8 cellular contexts compared by ENCODE assay signal in the genomic region with DNA sequence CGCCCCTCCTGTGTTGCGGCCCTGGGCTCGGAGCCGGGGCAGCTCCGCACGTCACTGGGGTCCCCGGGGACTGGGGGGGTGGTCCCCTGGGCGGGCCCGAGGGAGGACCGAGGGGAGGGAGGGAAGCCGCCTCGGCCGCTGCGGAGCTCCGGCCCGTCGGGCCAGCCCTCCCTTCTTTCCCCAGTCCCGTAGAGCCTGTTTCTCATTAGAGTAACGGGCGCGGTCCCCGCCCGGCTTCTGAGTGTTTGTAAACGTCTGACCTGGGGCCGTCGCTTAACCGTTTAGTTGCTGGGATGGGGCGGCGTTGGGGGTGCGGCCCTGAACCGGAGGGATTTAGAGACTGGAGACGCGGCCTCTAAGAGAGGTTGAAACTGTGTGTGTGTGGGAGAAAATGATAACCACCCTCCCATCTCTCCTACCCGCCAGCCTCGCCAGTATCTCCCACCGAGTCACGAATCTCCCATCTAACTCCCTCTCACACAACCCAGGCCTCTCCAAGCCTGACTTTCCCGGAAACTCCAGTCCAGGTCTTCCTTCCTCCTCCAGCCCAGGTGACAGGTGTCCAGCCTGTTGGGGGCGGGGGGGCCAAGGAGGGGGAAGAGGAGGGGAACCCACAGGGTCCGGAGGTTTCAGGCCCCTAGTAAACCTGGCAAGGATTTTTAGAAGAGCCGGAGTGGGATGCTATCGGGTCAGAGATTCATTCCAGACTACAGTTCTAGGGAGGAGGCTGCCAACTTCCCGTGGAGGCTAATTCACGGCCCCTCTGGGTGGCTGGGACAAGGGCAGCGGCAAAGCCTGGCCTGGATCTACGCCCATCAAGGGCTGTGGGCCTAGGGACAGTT. TPM values are rescaled to one million over a fixed set of nuclear protein-coding genes. Genes with fewer than 3 reads are reported as not detected.
A peak's percentile ranks its signal among the peaks of the same experiment; 100 is the strongest.
DNase-seq lines count a peak whose midpoint lies in the region; ATAC-seq, FAIRE-seq and TF ChIP-seq lines count a peak whose summit lies in the region.

No MANE protein-coding gene starts in this region.

- in situ Hi-C loops in HepG2 (cut with HindIII; ENCODE audit: extremely low pct_ligation_motif_present, low pct_unique_long_range_greater_than_20kb): loop anchor here (5.0 kb wide), 1 partner anchor 65 kb away; no protein-coding TSS in a partner anchor

- H3K9ac ChIP-seq in HCT116 (ENCODE audit: low read length): peak overlapping the region; percentile 69
- H3K9ac ChIP-seq in HepG2 (ENCODE audit: insufficient read depth, low read depth, low read length): peak overlapping the region; percentile 35; the same call in 1 of the 2 replicates

- WGBS in HepG2 (ENCODE audit: low lambda C conversion rate): 1% methylated on average over 46 of the region's 46 CpGs

- no peaks in the 10 kb centered on the region for H3K9me2 ChIP-seq in HCT116 (ENCODE audit: insufficient read depth)

- POLR2A ChIA-PET in HCT116 (lab: Charles Lee): interaction anchor here (0.8 to 2.2 kb wide), 6 partner anchors 15 to 1272 kb away, joined by 3 to 33 read pairs (median 4); a partner anchor contains a TSS
- POLR2A ChIA-PET in HepG2 (lab: Yijun Ruan, JAX): interaction anchor here (0.8 to 2.3 kb wide), 11 partner anchors 12 to 226 kb away, joined by 3 to 90 read pairs (median 6); a partner anchor contains a TSS

- H3K27ac Mint-ChIP-seq in activated naive CD4-positive, alpha-beta T cell treated with anti-CD3 and anti-CD28 coated beads for 36 hours: no peak overlapping the region
- H3K27ac Mint-ChIP-seq in stimulated activated effector memory CD8-positive, alpha-beta T cell treated with anti-CD3 and anti-CD28 coated beads, Interleukin-12 subunit alpha, Interleukin-12 subunit beta, amount 100 ng/mL, for 72 hours: no peak overlapping the region

- H3K79me2 ChIP-seq in HCT116 (ENCODE audit: insufficient read depth, low read length) (no peaks in the 10 kb centered on the region), HepG2 (ENCODE audit: insufficient read depth, low read length) (no peaks in the 10 kb centered on the region)

- TF ChIP-seq CTCF in HCT116 (IDR thresholded peaks at IDR 0.05 in 2 of 3, conservative IDR thresholded peaks at IDR 0.05 in 1 of 3; ENCODE audit: borderline replicate concordance in 1 of 3, insufficient read depth in 1 of 3, low read depth in 2 of 3, low read length in 2 of 3) (no peak), HepG2 (CRISPR knock-in tag; IDR thresholded peaks at IDR 0.05) (no peak; the same call in 1 of the 2 replicates)

- H3K27ac ChIP-seq in HCT116 (ENCODE audit: low read depth, low read length) (peak overlapping the region; percentile 89), HepG2 (ENCODE audit: extremely low read length, insufficient read depth, low read length) (no peak overlapping the region)

- FAIRE-seq in HepG2 (lab: Jason Lieb, UNC): no peak

- H4K20me1 ChIP-seq in HCT116 (ENCODE audit: insufficient read depth) (no peaks in the 10 kb centered on the region), HepG2 (ENCODE audit: insufficient read depth, low read length) (no peaks in the 10 kb centered on the region)

- peak; percentile 77 for ATAC-seq in HCT116
- peak; percentile 77 for ATAC-seq in SK-N-SH treated with all-trans-retinoic acid at 6 μM for 48 hours
- peak; percentile 83 for ATAC-seq in HepG2
- ATAC-seq in stimulated activated effector memory CD8-positive, alpha-beta T cell treated with anti-CD3 and anti-CD28 coated beads, Interleukin-12 subunit alpha, Interleukin-12 subunit beta, amount 100 ng/mL, for 72 hours: peak; percentile 46

- BruUV-seq in HCT116 (replicated peaks; lab: Mats Ljungman, UMichigan) (no TSS peak), HepG2 (replicated peaks; lab: Mats Ljungman, UMichigan) (no TSS peak)

- peak overlapping the region; percentile 71 for H3K4me3 Mint-ChIP-seq in activated naive CD4-positive, alpha-beta T cell treated with anti-CD3 and anti-CD28 coated beads for 36 hours
- peak overlapping the region; percentile 67 for H3K4me3 Mint-ChIP-seq in stimulated activated effector memory CD8-positive, alpha-beta T cell treated with anti-CD3 and anti-CD28 coated beads, Interleukin-12 subunit alpha, Interleukin-12 subunit beta, amount 100 ng/mL, for 72 hours

- H3K36me3 ChIP-seq in HCT116 (ENCODE audit: control insufficient read depth in 1 of 2, insufficient read depth in 2 of 2, low read length in 2 of 2) (no peaks in the 10 kb centered on the region), HepG2 (replicated peaks in 1 of 2; ENCODE audit: control insufficient read depth in 1 of 2, insufficient read depth in 2 of 2, low read length in 2 of 2) (no peaks in the 10 kb centered on the region)

- TF ChIP-seq POLR2A in HCT116 (IDR thresholded peaks at IDR 0.05; ENCODE audit: borderline replicate concordance, extremely low read depth, insufficient read depth, insufficient read length) (no peak), HepG2 (IDR thresholded peaks at IDR 0.05; ENCODE audit: insufficient read depth in 1 of 2, low read depth in 2 of 2, low read length in 2 of 2) (no peak)

- H3K27me3 Mint-ChIP-seq in activated naive CD4-positive, alpha-beta T cell treated with anti-CD3 and anti-CD28 coated beads for 36 hours (ENCODE audit: low read depth): peaks cover 41% of the 10 kb centered on the region

- TF ChIP-seq RAD21 in HCT116 (IDR thresholded peaks at IDR 0.05; ENCODE audit: low read depth): no peak
- no peak for TF ChIP-seq RAD21 in HepG2 (CRISPR knock-in tag; IDR thresholded peaks at IDR 0.05)

- H3K4me2 ChIP-seq in HCT116 (ENCODE audit: low read length) (peak overlapping the region; percentile 97), HepG2 (ENCODE audit: low read depth, low read length) (peak overlapping the region; percentile 99)

- intact Hi-C loops in activated naive CD4-positive, alpha-beta T cell treated with anti-CD3 and anti-CD28 coated beads for 36 hours (cut with micrococcal nuclease): loop anchor here (2.0 to 5.0 kb wide), 2 partner anchors 26 to 305 kb away; no protein-coding TSS in a partner anchor
- intact Hi-C loops in HCT116 (cut with micrococcal nuclease) (loop anchor here (1.0 kb wide), 2 partner anchors 25 to 34 kb away; no protein-coding TSS in a partner anchor), HepG2 (cut with micrococcal nuclease; ENCODE audit: unreplicated experiment) (loop anchor here (5.0 kb wide), 1 partner anchor 195 kb away; no protein-coding TSS in a partner anchor)

- no peaks in the 10 kb centered on the region for H3K9me3 ChIP-seq in HCT116 (ENCODE audit: control insufficient read depth in 1 of 2, insufficient read depth in 1 of 2, low read depth in 1 of 2, low read length in 2 of 2)
- no peaks in the 10 kb centered on the region for H3K9me3 ChIP-seq in HepG2 (ENCODE audit: low read length)

- H3K4me1 ChIP-seq in HCT116 (ENCODE audit: control insufficient read depth in 1 of 2, insufficient read depth in 2 of 2, low read length in 2 of 2) (peaks cover 15 to 33% of the 10 kb centered on the region in 2 experiments), HepG2 (ENCODE audit: insufficient read depth, low read length) (peaks cover 26% of the 10 kb centered on the region)

- H3K27me3 ChIP-seq in HCT116 (ENCODE audit: insufficient read depth, low read length) (no peaks in the 10 kb centered on the region), HepG2 (ENCODE audit: control insufficient read depth in 1 of 2, insufficient read depth in 2 of 2, low read length in 2 of 2) (peaks cover 20 to 54% of the 10 kb centered on the region in 2 experiments)

- H2AFZ ChIP-seq in HCT116 (ENCODE audit: low read depth, low read length, poor library complexity, severe bottlenecking) (peak overlapping the region; percentile 87), HepG2 (ENCODE audit: low read length) (peak overlapping the region; percentile 64)

- H3K4me1 Mint-ChIP-seq in activated naive CD4-positive, alpha-beta T cell treated with anti-CD3 and anti-CD28 coated beads for 36 hours (ENCODE audit: low read depth): peaks cover 29% of the 10 kb centered on the region
- H3K4me1 Mint-ChIP-seq in stimulated activated effector memory CD8-positive, alpha-beta T cell treated with anti-CD3 and anti-CD28 coated beads, Interleukin-12 subunit alpha, Interleukin-12 subunit beta, amount 100 ng/mL, for 72 hours: peaks cover 29% of the 10 kb centered on the region

- TF ChIP-seq EP300 in HepG2 (IDR thresholded peaks at IDR 0.05; ENCODE audit: low read depth in 2 of 2, low read length in 2 of 2) (peak in 1 of 2 experiments; percentile 29; a peak in 1 of 4 replicates), HepG2 (CRISPR knock-in tag; IDR thresholded peaks at IDR 0.05; ENCODE audit: borderline replicate concordance) (no peak)

- RAD21 ChIA-PET in HCT116 (lab: Charles Lee; ENCODE audit: low non-redundant PET in 1 of 2, low total read pairs in 2 of 2, uncharacterized antibody in 2 of 2, unreplicated experiment in 2 of 2): interaction anchor here (0.9 to 2.2 kb wide), 4 partner anchors 33 to 65 kb away, joined by 3 to 18 read pairs (median 6); no protein-coding TSS in a partner anchor

- CTCF ChIA-PET in activated naive CD4-positive, alpha-beta T cell treated with anti-CD3 and anti-CD28 coated beads for 36 hours (lab: Charles Lee): interaction anchor here (1.0 to 2.3 kb wide), 13 partner anchors 9 to 75 kb away, joined by 3 to 52 read pairs (median 6); a partner anchor contains a TSS
- CTCF ChIA-PET in HCT116 (lab: Charles Lee) (interaction anchor here (0.7 to 2.3 kb wide), 11 partner anchors 10 to 125 kb away, joined by 3 to 84 read pairs (median 7); a partner anchor contains a TSS), HepG2 (lab: Yijun Ruan, JAX; ENCODE audit: low intra/inter-chr PET ratio, low total read pairs) (interaction anchor here (1.9 to 7.9 kb wide), 5 partner anchors 33 to 76 kb away, joined by 4 to 295 read pairs (median 30); a partner anchor contains a TSS)

- H3K4me3 ChIP-seq in HCT116 (replicated peaks in 1 of 2; ENCODE audit: low read depth in 1 of 2, low read length in 2 of 2) (peak overlapping the region; percentile 55 to 64), HepG2 (replicated peaks in 1 of 3; ENCODE audit: insufficient read depth in 1 of 3, low read depth in 2 of 3, low read length in 3 of 3) (peak overlapping the region; percentile 71 to 80 (median 74))

- H3K36me3 Mint-ChIP-seq in activated naive CD4-positive, alpha-beta T cell treated with anti-CD3 and anti-CD28 coated beads for 36 hours (ENCODE audit: low read depth): no peaks in the 10 kb centered on the region
- H3K36me3 Mint-ChIP-seq in stimulated activated effector memory CD8-positive, alpha-beta T cell treated with anti-CD3 and anti-CD28 coated beads, Interleukin-12 subunit alpha, Interleukin-12 subunit beta, amount 100 ng/mL, for 72 hours: no peaks in the 10 kb centered on the region

- peak; percentile 31 for DNase-seq in activated naive CD4-positive, alpha-beta T cell treated with anti-CD3 and anti-CD28 coated beads for 36 hours
- no peak for DNase-seq in activated naive CD4-positive, alpha-beta T cell treated with anti-CD3 and anti-CD28 coated beads, Interleukin-2, amount 50 U/mL, for 16 hours
- DNase-seq in HCT116 (ENCODE audit: low read depth, low spot score) (peak; percentile 97), NAMALWA (ENCODE audit: low spot score) (peak; percentile 96), ecto neural progenitor cell (ENCODE audit: low spot score) (peak; percentile 93), HepG2 (ENCODE audit: low spot score) (peak; percentile 92)
- peak in 1 of 2 donors; percentile 63 for DNase-seq in stimulated activated effector memory CD8-positive, alpha-beta T cell treated with anti-CD3 and anti-CD28 coated beads, Interleukin-12 subunit alpha, Interleukin-12 subunit beta, amount 100 ng/mL, for 72 hours (ENCODE audit: low spot score in 2 of 2)

- no peaks in the 10 kb centered on the region for H3K9me3 Mint-ChIP-seq in activated naive CD4-positive, alpha-beta T cell treated with anti-CD3 and anti-CD28 coated beads for 36 hours
- no peaks in the 10 kb centered on the region for H3K9me3 Mint-ChIP-seq in stimulated activated effector memory CD8-positive, alpha-beta T cell treated with anti-CD3 and anti-CD28 coated beads, Interleukin-12 subunit alpha, Interleukin-12 subunit beta, amount 100 ng/mL, for 72 hours

RNA-seq across cellular contexts. Expression of a gene that starts 1.1 kb away (rescaled TPM):
- total RNA-seq in activated naive CD4-positive, alpha-beta T cell treated with anti-CD3 and anti-CD28 coated beads for 36 hours: under 1 TPM in 1 of 2 experiments, not detected in 1; 0.15 TPM
- total RNA-seq in HCT116 (2021; ENCODE audit: unreplicated experiment): 7.6 TPM
- 6.2 and 6.4 TPM in 2 replicates for polyA plus RNA-seq in HCT116 (2012)
- 0.04 TPM in 1 of 2 replicates, not detected in the other for total RNA-seq in HepG2 (2016; rRNA removed; fragmentation: Illumina TruSeq; extraction: Trizol)
- total RNA-seq in HepG2 (2016; cell fraction: cytosol; rRNA removed; fragmentation: Illumina TruSeq; extraction: Trizol; ENCODE audit: low read depth): not detected in 2 replicates
- 0.11 TPM in 1 of 2 replicates, not detected in the other for total RNA-seq in HepG2 (2016; cell fraction: insoluble cytoplasmic fraction; rRNA removed; fragmentation: Illumina TruSeq; extraction: Trizol)
- not detected in 2 replicates for total RNA-seq in HepG2 (2016; cell fraction: membrane; rRNA removed; fragmentation: Illumina TruSeq; extraction: Trizol)
- total RNA-seq in HepG2 (2016; cell fraction: nucleus; rRNA removed; fragmentation: Illumina TruSeq; extraction: Trizol): 0.34 TPM in 1 of 2 replicates, not detected in the other
- polyA plus RNA-seq in HepG2 (2011; rRNA removed): 0.15 and 0.24 TPM in 2 replicates
- polyA plus RNA-seq in HepG2 (2011; cell fraction: cytosol; rRNA removed): 0.03 and 0.05 TPM in 2 replicates
- polyA plus RNA-seq in HepG2 (2011; cell fraction: nucleus; rRNA removed): 1.6 and 2.4 TPM in 2 replicates
- polyA plus RNA-seq in HepG2 (2012): 0.17 and 0.40 TPM in 2 replicates
- polyA plus RNA-seq in HepG2 (2016; cell fraction: cytosol; fragmentation: Illumina TruSeq; extraction: Trizol; ENCODE audit: low read depth): not detected in 2 replicates
- polyA plus RNA-seq in HepG2 (2016; cell fraction: insoluble cytoplasmic fraction; fragmentation: Illumina TruSeq; extraction: Trizol; ENCODE audit: low read depth): not detected in 2 replicates
- not detected in 2 replicates for polyA plus RNA-seq in HepG2 (2016; cell fraction: membrane; fragmentation: Illumina TruSeq; extraction: Trizol; ENCODE audit: low read depth)
- polyA plus RNA-seq in HepG2 (2016; cell fraction: nucleus; fragmentation: Illumina TruSeq; extraction: Trizol; ENCODE audit: insufficient read depth, low read depth): 0.47 TPM in 1 of 2 replicates, not detected in the other
- polyA minus RNA-seq in HepG2 (2011; rRNA and poly(A)+ RNA removed; ENCODE audit: low replicate concordance): 0.32 TPM in 1 of 2 replicates, not detected in the other
- not detected in 2 replicates for polyA minus RNA-seq in HepG2 (2011; cell fraction: cytosol; rRNA and poly(A)+ RNA removed)
- polyA minus RNA-seq in HepG2 (2011; cell fraction: nucleus; rRNA and poly(A)+ RNA removed): 0.37 and 0.39 TPM in 2 replicates

RNA-seq across cellular contexts. Expression of a gene that starts 27.1 kb away (rescaled TPM):
- total RNA-seq in activated naive CD4-positive, alpha-beta T cell treated with anti-CD3 and anti-CD28 coated beads for 36 hours: 1 to 10 TPM; 5.9 to 7.6 TPM
- total RNA-seq in HCT116 (2021; ENCODE audit: unreplicated experiment): not detected
- not detected in 2 replicates for polyA plus RNA-seq in HCT116 (2012)
- total RNA-seq in HepG2 (2016; rRNA removed; fragmentation: Illumina TruSeq; extraction: Trizol): not detected in 2 replicates
- not detected in 2 replicates for total RNA-seq in HepG2 (2016; cell fraction: cytosol; rRNA removed; fragmentation: Illumina TruSeq; extraction: Trizol; ENCODE audit: low read depth)
- not detected in 2 replicates for total RNA-seq in HepG2 (2016; cell fraction: insoluble cytoplasmic fraction; rRNA removed; fragmentation: Illumina TruSeq; extraction: Trizol)
- not detected in 2 replicates for total RNA-seq in HepG2 (2016; cell fraction: membrane; rRNA removed; fragmentation: Illumina TruSeq; extraction: Trizol)
- total RNA-seq in HepG2 (2016; cell fraction: nucleus; rRNA removed; fragmentation: Illumina TruSeq; extraction: Trizol): not detected in 2 replicates
- not detected in 2 replicates for polyA plus RNA-seq in HepG2 (2011; rRNA removed)
- polyA plus RNA-seq in HepG2 (2011; cell fraction: cytosol; rRNA removed): not detected in 2 replicates
- not detected in 2 replicates for polyA plus RNA-seq in HepG2 (2011; cell fraction: nucleus; rRNA removed)
- polyA plus RNA-seq in HepG2 (2012): not detected in 2 replicates
- not detected in 2 replicates for polyA plus RNA-seq in HepG2 (2016; cell fraction: cytosol; fragmentation: Illumina TruSeq; extraction: Trizol; ENCODE audit: low read depth)
- polyA plus RNA-seq in HepG2 (2016; cell fraction: insoluble cytoplasmic fraction; fragmentation: Illumina TruSeq; extraction: Trizol; ENCODE audit: low read depth): not detected in 2 replicates
- not detected in 2 replicates for polyA plus RNA-seq in HepG2 (2016; cell fraction: membrane; fragmentation: Illumina TruSeq; extraction: Trizol; ENCODE audit: low read depth)
- not detected in 2 replicates for polyA plus RNA-seq in HepG2 (2016; cell fraction: nucleus; fragmentation: Illumina TruSeq; extraction: Trizol; ENCODE audit: insufficient read depth, low read depth)
- polyA minus RNA-seq in HepG2 (2011; rRNA and poly(A)+ RNA removed; ENCODE audit: low replicate concordance): not detected in 2 replicates
- not detected in 2 replicates for polyA minus RNA-seq in HepG2 (2011; cell fraction: cytosol; rRNA and poly(A)+ RNA removed)
- polyA minus RNA-seq in HepG2 (2011; cell fraction: nucleus; rRNA and poly(A)+ RNA removed): not detected in 2 replicates

RNA-seq across cellular contexts. Expression of a gene that starts 31.9 kb away (rescaled TPM):
- total RNA-seq in activated naive CD4-positive, alpha-beta T cell treated with anti-CD3 and anti-CD28 coated beads for 36 hours: under 1 TPM in 1 of 2 experiments, not detected in 1; 0.02 TPM
- total RNA-seq in HCT116 (2021; ENCODE audit: unreplicated experiment) (0.27 TPM), HepG2 (2016; rRNA removed; fragmentation: Illumina TruSeq; extraction: Trizol) (1.1 and 1.3 TPM in 2 replicates)
- 0.05 and 0.13 TPM in 2 replicates for polyA plus RNA-seq in HCT116 (2012)
- 0.09 and 0.10 TPM in 2 replicates for total RNA-seq in HepG2 (2016; cell fraction: cytosol; rRNA removed; fragmentation: Illumina TruSeq; extraction: Trizol; ENCODE audit: low read depth)
- 0.91 and 1.1 TPM in 2 replicates for total RNA-seq in HepG2 (2016; cell fraction: insoluble cytoplasmic fraction; rRNA removed; fragmentation: Illumina TruSeq; extraction: Trizol)
- 0.24 and 0.34 TPM in 2 replicates for total RNA-seq in HepG2 (2016; cell fraction: membrane; rRNA removed; fragmentation: Illumina TruSeq; extraction: Trizol)
- total RNA-seq in HepG2 (2016; cell fraction: nucleus; rRNA removed; fragmentation: Illumina TruSeq; extraction: Trizol): 1.0 and 1.4 TPM in 2 replicates
- polyA plus RNA-seq in HepG2 (2011; rRNA removed): 0.63 and 0.95 TPM in 2 replicates
- polyA plus RNA-seq in HepG2 (2011; cell fraction: cytosol; rRNA removed): 0.39 and 0.44 TPM in 2 replicates
- 2.0 and 2.1 TPM in 2 replicates for polyA plus RNA-seq in HepG2 (2011; cell fraction: nucleus; rRNA removed)
- 1.8 and 5.9 TPM in 2 replicates for polyA plus RNA-seq in HepG2 (2012)
- 0.07 and 0.08 TPM in 2 replicates for polyA plus RNA-seq in HepG2 (2016; cell fraction: cytosol; fragmentation: Illumina TruSeq; extraction: Trizol; ENCODE audit: low read depth)
- polyA plus RNA-seq in HepG2 (2016; cell fraction: insoluble cytoplasmic fraction; fragmentation: Illumina TruSeq; extraction: Trizol; ENCODE audit: low read depth): 0.72 and 0.83 TPM in 2 replicates
- polyA plus RNA-seq in HepG2 (2016; cell fraction: membrane; fragmentation: Illumina TruSeq; extraction: Trizol; ENCODE audit: low read depth): 0.13 and 0.14 TPM in 2 replicates
- polyA plus RNA-seq in HepG2 (2016; cell fraction: nucleus; fragmentation: Illumina TruSeq; extraction: Trizol; ENCODE audit: insufficient read depth, low read depth): 1.2 and 1.5 TPM in 2 replicates
- polyA minus RNA-seq in HepG2 (2011; rRNA and poly(A)+ RNA removed; ENCODE audit: low replicate concordance): 2.4 TPM in 1 of 2 replicates, not detected in the other
- polyA minus RNA-seq in HepG2 (2011; cell fraction: cytosol; rRNA and poly(A)+ RNA removed): 1.4 and 1.5 TPM in 2 replicates
- 1.7 and 1.9 TPM in 2 replicates for polyA minus RNA-seq in HepG2 (2011; cell fraction: nucleus; rRNA and poly(A)+ RNA removed)

RNA-seq across cellular contexts. Expression of a gene that starts 32.0 kb away (rescaled TPM):
- 1 to 10 TPM; 1.6 to 2.4 TPM for total RNA-seq in activated naive CD4-positive, alpha-beta T cell treated with anti-CD3 and anti-CD28 coated beads for 36 hours
- total RNA-seq in HCT116 (2021; ENCODE audit: unreplicated experiment): 0.86 TPM
- polyA plus RNA-seq in HCT116 (2012): 0.10 TPM in 2 replicates
- not detected in 2 replicates for total RNA-seq in HepG2 (2016; rRNA removed; fragmentation: Illumina TruSeq; extraction: Trizol)
- total RNA-seq in HepG2 (2016; cell fraction: cytosol; rRNA removed; fragmentation: Illumina TruSeq; extraction: Trizol; ENCODE audit: low read depth): not detected in 2 replicates
- not detected in 2 replicates for total RNA-seq in HepG2 (2016; cell fraction: insoluble cytoplasmic fraction; rRNA removed; fragmentation: Illumina TruSeq; extraction: Trizol)
- total RNA-seq in HepG2 (2016; cell fraction: membrane; rRNA removed; fragmentation: Illumina TruSeq; extraction: Trizol): not detected in 2 replicates
- not detected in 2 replicates for total RNA-seq in HepG2 (2016; cell fraction: nucleus; rRNA removed; fragmentation: Illumina TruSeq; extraction: Trizol)
- 0.03 TPM in 1 of 2 replicates, not detected in the other for polyA plus RNA-seq in HepG2 (2011; rRNA removed)
- polyA plus RNA-seq in HepG2 (2011; cell fraction: cytosol; rRNA removed): not detected in 2 replicates
- 0.31 and 0.50 TPM in 2 replicates for polyA plus RNA-seq in HepG2 (2011; cell fraction: nucleus; rRNA removed)
- 0.20 TPM in 1 of 2 replicates, not detected in the other for polyA plus RNA-seq in HepG2 (2012)
- not detected in 2 replicates for polyA plus RNA-seq in HepG2 (2016; cell fraction: cytosol; fragmentation: Illumina TruSeq; extraction: Trizol; ENCODE audit: low read depth)
- polyA plus RNA-seq in HepG2 (2016; cell fraction: insoluble cytoplasmic fraction; fragmentation: Illumina TruSeq; extraction: Trizol; ENCODE audit: low read depth): not detected in 2 replicates
- not detected in 2 replicates for polyA plus RNA-seq in HepG2 (2016; cell fraction: membrane; fragmentation: Illumina TruSeq; extraction: Trizol; ENCODE audit: low read depth)
- polyA plus RNA-seq in HepG2 (2016; cell fraction: nucleus; fragmentation: Illumina TruSeq; extraction: Trizol; ENCODE audit: insufficient read depth, low read depth): 0.19 TPM in 1 of 2 replicates, not detected in the other
- polyA minus RNA-seq in HepG2 (2011; rRNA and poly(A)+ RNA removed; ENCODE audit: low replicate concordance): 0.22 TPM in 1 of 2 replicates, not detected in the other
- polyA minus RNA-seq in HepG2 (2011; cell fraction: cytosol; rRNA and poly(A)+ RNA removed): not detected in 2 replicates
- 0.99 TPM in 1 of 2 replicates, not detected in the other for polyA minus RNA-seq in HepG2 (2011; cell fraction: nucleus; rRNA and poly(A)+ RNA removed)

RNA-seq across cellular contexts. Expression of a gene that starts 55.6 kb away (rescaled TPM):
- 10 to 100 TPM; 10.6 to 11.4 TPM for total RNA-seq in activated naive CD4-positive, alpha-beta T cell treated with anti-CD3 and anti-CD28 coated beads for 36 hours
- total RNA-seq in HCT116 (2021; ENCODE audit: unreplicated experiment) (14.8 TPM), HepG2 (2016; rRNA removed; fragmentation: Illumina TruSeq; extraction: Trizol) (1.00 and 3.2 TPM in 2 replicates)
- 10.4 and 12.6 TPM in 2 replicates for polyA plus RNA-seq in HCT116 (2012)
- 0.40 and 0.53 TPM in 2 replicates for total RNA-seq in HepG2 (2016; cell fraction: cytosol; rRNA removed; fragmentation: Illumina TruSeq; extraction: Trizol; ENCODE audit: low read depth)
- total RNA-seq in HepG2 (2016; cell fraction: insoluble cytoplasmic fraction; rRNA removed; fragmentation: Illumina TruSeq; extraction: Trizol): 0.25 and 2.9 TPM in 2 replicates
- total RNA-seq in HepG2 (2016; cell fraction: membrane; rRNA removed; fragmentation: Illumina TruSeq; extraction: Trizol): 0.55 and 0.59 TPM in 2 replicates
- 4.9 and 6.3 TPM in 2 replicates for total RNA-seq in HepG2 (2016; cell fraction: nucleus; rRNA removed; fragmentation: Illumina TruSeq; extraction: Trizol)
- 8.2 and 12.4 TPM in 2 replicates for polyA plus RNA-seq in HepG2 (2011; rRNA removed)
- polyA plus RNA-seq in HepG2 (2011; cell fraction: cytosol; rRNA removed): 1.2 and 1.9 TPM in 2 replicates
- polyA plus RNA-seq in HepG2 (2011; cell fraction: nucleus; rRNA removed): 89.0 and 109 TPM in 2 replicates
- polyA plus RNA-seq in HepG2 (2012): 9.0 and 9.1 TPM in 2 replicates
- 0.10 and 0.24 TPM in 2 replicates for polyA plus RNA-seq in HepG2 (2016; cell fraction: cytosol; fragmentation: Illumina TruSeq; extraction: Trizol; ENCODE audit: low read depth)
- 0.76 and 0.87 TPM in 2 replicates for polyA plus RNA-seq in HepG2 (2016; cell fraction: insoluble cytoplasmic fraction; fragmentation: Illumina TruSeq; extraction: Trizol; ENCODE audit: low read depth)
- 0.37 and 0.90 TPM in 2 replicates for polyA plus RNA-seq in HepG2 (2016; cell fraction: membrane; fragmentation: Illumina TruSeq; extraction: Trizol; ENCODE audit: low read depth)
- polyA plus RNA-seq in HepG2 (2016; cell fraction: nucleus; fragmentation: Illumina TruSeq; extraction: Trizol; ENCODE audit: insufficient read depth, low read depth): 22.4 and 23.6 TPM in 2 replicates
- polyA minus RNA-seq in HepG2 (2011; rRNA and poly(A)+ RNA removed; ENCODE audit: low replicate concordance): 13.2 and 32.8 TPM in 2 replicates
- 0.30 and 1.5 TPM in 2 replicates for polyA minus RNA-seq in HepG2 (2011; cell fraction: cytosol; rRNA and poly(A)+ RNA removed)
- 17.3 and 18.9 TPM in 2 replicates for polyA minus RNA-seq in HepG2 (2011; cell fraction: nucleus; rRNA and poly(A)+ RNA removed)
